In genomic region chr6:131808460-131809269, GRCh38 we compare ENCODE assay signal across 8 cellular contexts. TPM values are rescaled to one million over a fixed set of nuclear protein-coding genes. Genes with fewer than 3 reads are reported as not detected.
DNase-seq lines count a peak whose midpoint lies in the region; ATAC-seq and TF ChIP-seq lines count a peak whose summit lies in the region.

No MANE protein-coding gene starts in this region.

- H3K9me3 Mint-ChIP-seq in effector memory CD8-positive, alpha-beta T cell: no peaks in the 10 kb centered on the region
- no peaks in the 10 kb centered on the region for H3K9me3 Mint-ChIP-seq in nephron progenitor cell

- H3K27ac ChIP-seq in MM.1S (ENCODE audit: low read length) (no peak overlapping the region), caudate nucleus (ENCODE audit: low read depth, low read length) (no peak overlapping the region)

- H3K4me3 Mint-ChIP-seq in effector memory CD8-positive, alpha-beta T cell: peak overlapping the region; percentile 89 to 91
- peak overlapping the region; percentile 89 for H3K4me3 Mint-ChIP-seq in nephron progenitor cell

- H3K27me3 ChIP-seq in BJ (ENCODE audit: control insufficient read depth, insufficient read depth, low read length) (no peaks in the 10 kb centered on the region), MM.1S (replicated peaks; ENCODE audit: insufficient read depth, low read length) (no peaks in the 10 kb centered on the region)

- DNase-seq in BJ (ENCODE audit: low read depth) (no peak), MM.1S (no peak), nephron progenitor cell (no peak), caudate nucleus (lab: John Stamatoyannopoulos, UW) (no peak)
- no peak for DNase-seq in effector memory CD8-positive, alpha-beta T cell

- H3K4me1 ChIP-seq in MM.1S (ENCODE audit: low read length): peaks cover 6% of the 10 kb centered on the region; the same call in 1 of the 2 replicates

- ATAC-seq in effector memory CD8-positive, alpha-beta T cell (replicated peaks): no peak
- ATAC-seq in HG03571 (IDR thresholded peaks at IDR 0.05; ENCODE audit: unreplicated experiment): no peak
- no peak for ATAC-seq in HG03097 (IDR thresholded peaks at IDR 0.05; ENCODE audit: low FRiP score, unreplicated experiment)
- ATAC-seq in GM18502 (IDR thresholded peaks at IDR 0.05; ENCODE audit: poor library complexity, unreplicated experiment): no peak

- peak overlapping the region; percentile 66 for H3K4me2 ChIP-seq in MM.1S (ENCODE audit: low read depth, low read length)

- H3K79me2 ChIP-seq in MM.1S (ENCODE audit: low read length): no peaks in the 10 kb centered on the region

- H3K9me3 ChIP-seq in MM.1S (replicated peaks; ENCODE audit: insufficient read depth, low read length): no peaks in the 10 kb centered on the region

- H3K9ac ChIP-seq in MM.1S (ENCODE audit: low read length): peak overlapping the region; percentile 41; the same call in 1 of the 2 replicates

- peaks cover 0 to 3% of the 10 kb centered on the region in 2 donors for H3K27me3 Mint-ChIP-seq in effector memory CD8-positive, alpha-beta T cell
- peaks cover 27% of the 10 kb centered on the region for H3K27me3 Mint-ChIP-seq in nephron progenitor cell (ENCODE audit: low read depth, poor library complexity)

- H3K27ac Mint-ChIP-seq in effector memory CD8-positive, alpha-beta T cell: peak overlapping the region in 1 of 2 donors; percentile 22
- H3K27ac Mint-ChIP-seq in nephron progenitor cell: no peak overlapping the region

- peak overlapping the region; percentile 45 for H2AFZ ChIP-seq in MM.1S (ENCODE audit: low read length)

- H3K36me3 ChIP-seq in BJ (ENCODE audit: control insufficient read depth, insufficient read depth, low read length): no peaks in the 10 kb centered on the region
- no peaks in the 10 kb centered on the region for H3K36me3 ChIP-seq in MM.1S (replicated peaks; ENCODE audit: insufficient read depth, low read length)

- no peaks in the 10 kb centered on the region for H3K36me3 Mint-ChIP-seq in effector memory CD8-positive, alpha-beta T cell (ENCODE audit: insufficient read depth)
- no peaks in the 10 kb centered on the region for H3K36me3 Mint-ChIP-seq in nephron progenitor cell (ENCODE audit: low read depth)

- TF ChIP-seq CTCF in BJ (IDR thresholded peaks at IDR 0.05; ENCODE audit: insufficient read depth, low read depth, low read length): no peak
- no peak for TF ChIP-seq CTCF in MM.1S (IDR thresholded peaks at IDR 0.05; ENCODE audit: low read length)
- TF ChIP-seq CTCF in nephron progenitor cell (IDR thresholded peaks at IDR 0.05): no peak

- POLR2A ChIA-PET in BJ (lab: Charles Lee): no interaction called here

- CTCF ChIA-PET in BJ (lab: Yijun Ruan, JAX): interaction anchor here (1.4 to 1.8 kb wide), 3 partner anchors 101 to 113 kb away, joined by 4 read pairs; no protein-coding TSS in a partner anchor

- H3K4me1 Mint-ChIP-seq in effector memory CD8-positive, alpha-beta T cell (ENCODE audit: low read depth in 2 of 2): peaks cover 11 to 13% of the 10 kb centered on the region in 2 donors
- H3K4me1 Mint-ChIP-seq in nephron progenitor cell: peaks cover 17% of the 10 kb centered on the region

- no peaks in the 10 kb centered on the region for H4K20me1 ChIP-seq in MM.1S (ENCODE audit: insufficient read depth, low read length)

- H3K9me2 ChIP-seq in MM.1S (replicated peaks; ENCODE audit: insufficient read depth, low read length): no peaks in the 10 kb centered on the region

- peak overlapping the region; percentile 53 for H3K4me3 ChIP-seq in BJ (ENCODE audit: low read depth, low read length)
- H3K4me3 ChIP-seq in MM.1S (ENCODE audit: low read length): peak overlapping the region; percentile 63

- H3F3A ChIP-seq in MM.1S (ENCODE audit: insufficient read depth, low read length): peaks cover 6% of the 10 kb centered on the region; the same call in 1 of the 2 replicates

RNA-seq across cellular contexts. Expression of gene ENPP1, which starts 0.8 kb away (rescaled TPM):
- polyA plus RNA-seq in BJ (2011; rRNA removed): 8.0 and 15.8 TPM in 2 replicates
- 11.6 and 13.7 TPM in 2 replicates for polyA minus RNA-seq in BJ (2011; rRNA and poly(A)+ RNA removed)
